ENCODE assay signal across 9 cellular contexts in the genomic region with DNA sequence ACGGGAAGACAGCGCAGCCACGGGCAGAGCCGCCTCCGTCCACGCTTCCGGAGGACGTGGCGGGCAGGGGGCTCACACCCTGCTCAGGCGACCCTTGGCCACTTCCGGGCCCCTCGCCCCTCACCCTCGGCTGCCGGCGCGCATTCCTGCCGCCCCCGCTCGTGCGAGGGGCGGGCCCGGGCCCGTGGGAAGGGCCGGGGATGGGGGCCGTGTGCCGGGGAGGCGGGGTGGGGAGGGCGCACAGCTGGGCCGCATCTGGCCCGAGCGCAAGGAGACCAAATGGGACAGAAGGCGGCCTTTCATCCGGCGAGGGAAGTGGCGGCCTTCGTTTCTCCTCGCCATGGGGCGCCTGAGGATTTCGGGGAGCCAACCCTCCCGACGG. TPM values are rescaled to one million over a fixed set of nuclear protein-coding genes. Genes with fewer than 3 reads are reported as not detected.
DNase-seq lines count a peak whose midpoint lies in the region; ATAC-seq and TF ChIP-seq lines count a peak whose summit lies in the region.
"Had no signal": no experiment of that assay in that cellular context is flagged by ENCODE, and none has a peak within 500 bp of the region (broad histone marks: within the 10 kb centered on the region; RNA-seq: fewer than 3 reads in every experiment).

No MANE protein-coding gene starts in this region.

- H2AFZ ChIP-seq in hepatocyte = peak overlapping the region; percentile 40

- H3K9me3 ChIP-seq in hepatocyte (ENCODE audit: low read depth) = no peaks in the 10 kb centered on the region
- H3K9me3 ChIP-seq in skeletal muscle satellite cell (replicated peaks; ENCODE audit: low read length) = no peaks in the 10 kb centered on the region

- H3K36me3 ChIP-seq in H7 (replicated peaks; ENCODE audit: control insufficient read depth, insufficient read depth, low read length) = no peaks in the 10 kb centered on the region
- H3K36me3 ChIP-seq in hepatocyte (replicated peaks; ENCODE audit: insufficient read depth, low read depth) = no peaks in the 10 kb centered on the region
- H3K36me3 ChIP-seq in skeletal muscle satellite cell (ENCODE audit: insufficient read depth, low read length) = no peaks in the 10 kb centered on the region

- peaks cover 6% of the 10 kb centered on the region for H3K79me2 ChIP-seq in hepatocyte

- H3K4me2 ChIP-seq in hepatocyte (peak overlapping the region; percentile 96), skeletal muscle satellite cell (ENCODE audit: low read length) (peak overlapping the region; percentile 80)

- peak overlapping the region; percentile 12 for H3K9ac ChIP-seq in skeletal muscle satellite cell (ENCODE audit: low read depth, low read length)

- H3K4me1 ChIP-seq in hepatocyte (ENCODE audit: insufficient read depth) (peaks cover 48% of the 10 kb centered on the region), skeletal muscle satellite cell (ENCODE audit: control insufficient read depth, insufficient read depth, low read length) (peaks cover 70% of the 10 kb centered on the region)

- no peak overlapping the region for H3K27ac ChIP-seq in hepatocyte

- H3K27me3 ChIP-seq in H7 (ENCODE audit: control insufficient read depth, insufficient read depth, low read length) (peaks cover 20% of the 10 kb centered on the region), hepatocyte (peaks cover 20% of the 10 kb centered on the region), skeletal muscle satellite cell (ENCODE audit: control insufficient read depth, insufficient read depth, low read length) (no peaks in the 10 kb centered on the region)

- ATAC-seq in HG03469 (IDR thresholded peaks at IDR 0.05; ENCODE audit: unreplicated experiment) = no peak

- peaks cover 3% of the 10 kb centered on the region for H4K20me1 ChIP-seq in hepatocyte (ENCODE audit: insufficient read depth, poor library complexity, severe bottlenecking)

- 5% methylated on average over 25 of the region's 41 CpGs for WGBS in hepatocyte (ENCODE audit: low lambda C conversion rate, missing lambda C conversion rate)

- DNase-seq in H7 = peak; percentile 86
- DNase-seq in hepatocyte (ENCODE audit: low spot score) = no peak
- DNase-seq in GDM1 (lab: John Stamatoyannopoulos, UW) = no peak
- DNase-seq in NCI-H2227 treated with DMSO at 0.1 percent for 48 hours (lab: John Stamatoyannopoulos, UW) = no peak
- DNase-seq in SKM-1 treated with dmso at 0.1 percent for 144 hours (lab: John Stamatoyannopoulos, UW; ENCODE audit: unreplicated experiment) = no peak
- DNase-seq: amniotic stem cell had no signal

- H3K4me3 ChIP-seq in H7 (ENCODE audit: insufficient read depth, low read depth, low read length) = peak overlapping the region; percentile 63
- peak overlapping the region; percentile 54 for H3K4me3 ChIP-seq in WI38 (ENCODE audit: low read depth, low read length)
- H3K4me3 ChIP-seq in hepatocyte = peak overlapping the region; percentile 39
- H3K4me3 ChIP-seq in skeletal muscle satellite cell (ENCODE audit: low read length) = peak overlapping the region; percentile 65

- no peaks in the 10 kb centered on the region for H3K9me2 ChIP-seq in hepatocyte (replicated peaks; ENCODE audit: insufficient read depth)

- TF ChIP-seq CTCF in WI38 (IDR thresholded peaks at IDR 0.05; ENCODE audit: low read depth, low read length) (no peak), hepatocyte (IDR thresholded peaks at IDR 0.05; ENCODE audit: poor library complexity) (no peak)

RNA-seq across cellular contexts. Expression of gene LFNG, which starts 0.8 kb away (rescaled TPM):
- 12.8 and 20.0 TPM in 2 replicates for total RNA-seq in H7 (2014; rRNA removed; shearing (Covaris generic))
- total RNA-seq in hepatocyte = 4.5 and 7.5 TPM in 2 replicates
- polyA plus RNA-seq in hepatocyte = 1.2 and 1.6 TPM in 2 replicates
- total RNA-seq in skeletal muscle satellite cell (2012; rRNA removed) = 1.3 and 2.0 TPM in 2 replicates

RNA-seq across cellular contexts. Expression of gene BRAT1, which starts 36.6 kb away (rescaled TPM):
- 83.5 and 86.4 TPM in 2 replicates for total RNA-seq in H7 (2014; rRNA removed; shearing (Covaris generic))
- 15.7 and 19.2 TPM in 2 replicates for total RNA-seq in hepatocyte
- polyA plus RNA-seq in hepatocyte = 37.8 and 45.0 TPM in 2 replicates
- 25.3 and 31.0 TPM in 2 replicates for total RNA-seq in skeletal muscle satellite cell (2012; rRNA removed)

RNA-seq across cellular contexts. Expression of gene IQCE, which starts 40.1 kb away (rescaled TPM):
- 2.1 and 4.0 TPM in 2 replicates for total RNA-seq in H7 (2014; rRNA removed; shearing (Covaris generic))
- 8.2 and 13.3 TPM in 2 replicates for total RNA-seq in hepatocyte
- 10.0 and 11.8 TPM in 2 replicates for polyA plus RNA-seq in hepatocyte
- 6.8 and 9.6 TPM in 2 replicates for total RNA-seq in skeletal muscle satellite cell (2012; rRNA removed)

RNA-seq across cellular contexts. Expression of gene GRIFIN, which starts 42.5 kb away (rescaled TPM):
- total RNA-seq in H7 (2014; rRNA removed; shearing (Covaris generic)) = not detected in 2 replicates
- not detected in 2 replicates for total RNA-seq in hepatocyte
- not detected in 2 replicates for polyA plus RNA-seq in hepatocyte
- not detected in 2 replicates for total RNA-seq in skeletal muscle satellite cell (2012; rRNA removed)
